Comparison of ENCODE assay signal across 13 cellular contexts in the genomic region with DNA sequence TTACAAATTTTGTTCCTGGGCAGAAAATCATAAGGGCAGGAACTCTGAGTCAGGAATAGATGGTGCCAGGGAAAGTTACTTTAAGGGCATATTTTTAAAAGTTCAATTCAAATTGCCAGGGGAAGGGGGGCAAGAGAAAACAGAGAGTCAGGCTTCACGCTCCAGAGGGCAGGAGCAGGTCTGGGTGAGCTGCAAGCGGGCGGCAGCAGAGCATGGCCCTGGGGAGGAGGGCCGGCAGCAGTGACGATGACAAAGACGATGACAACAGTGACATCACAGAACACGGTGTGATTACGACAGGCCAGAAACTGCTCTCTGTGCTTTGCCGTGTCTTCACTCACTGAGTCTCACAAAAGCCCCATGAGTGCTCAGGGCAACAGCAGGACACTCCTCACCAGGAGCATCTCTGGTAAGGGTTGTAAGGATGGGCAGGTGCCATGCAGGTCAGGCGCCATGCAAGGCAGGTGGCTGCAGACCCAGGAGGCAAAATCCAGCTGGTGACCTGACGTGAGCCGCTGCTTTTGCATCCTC.
DNase-seq lines count a peak whose midpoint lies in the region; ATAC-seq and TF ChIP-seq lines count a peak whose summit lies in the region.
"Had no signal": no experiment of that assay in that cellular context is flagged by ENCODE, and none has a peak within 500 bp of the region (broad histone marks: within the 10 kb centered on the region; RNA-seq: fewer than 3 reads in every experiment).

No MANE protein-coding gene starts in this region.

- H4K20me1 ChIP-seq in BLaER1 (no peaks in the 10 kb centered on the region), OCI-LY3 (ENCODE audit: insufficient read depth, low read length) (no peaks in the 10 kb centered on the region)

- H3K4me2 ChIP-seq in BLaER1 (peak overlapping the region; percentile 31), OCI-LY3 (ENCODE audit: low read length) (peak overlapping the region; percentile 89)

- H3K79me2 ChIP-seq in OCI-LY3 (ENCODE audit: low read length): no peaks in the 10 kb centered on the region

- H3K4me1 ChIP-seq in BLaER1: peaks cover 18% of the 10 kb centered on the region
- peaks cover 49% of the 10 kb centered on the region for H3K4me1 ChIP-seq in OCI-LY3 (ENCODE audit: low read length)
- no peaks in the 10 kb centered on the region for H3K4me1 ChIP-seq in effector memory CD4-positive, alpha-beta T cell (ENCODE audit: control insufficient read depth, insufficient read depth, low read length, poor library complexity, severe bottlenecking)

- H3K9me3 ChIP-seq in BLaER1 (no peaks in the 10 kb centered on the region), OCI-LY3 (ENCODE audit: insufficient read depth, low read length) (no peaks in the 10 kb centered on the region)
- H3K9me3 ChIP-seq in effector memory CD4-positive, alpha-beta T cell (ENCODE audit: control insufficient read depth, low read length): no peaks in the 10 kb centered on the region

- peaks cover 54% of the 10 kb centered on the region for H3K36me3 ChIP-seq in BLaER1
- H3K36me3 ChIP-seq in OCI-LY3 (replicated peaks; ENCODE audit: low read depth, low read length): peaks cover 41% of the 10 kb centered on the region
- no peaks in the 10 kb centered on the region for H3K36me3 ChIP-seq in effector memory CD4-positive, alpha-beta T cell (ENCODE audit: control insufficient read depth, insufficient read depth, low read length)

- TF ChIP-seq CTCF in OCI-LY3 (IDR thresholded peaks at IDR 0.05; ENCODE audit: low read depth, low read length): no peak

- DNase-seq in globus pallidus (ENCODE audit: low spot score) (no peak), DMS153 (lab: John Stamatoyannopoulos, UW) (no peak), nucleus accumbens (lab: John Stamatoyannopoulos, UW) (no peak)
- DNase-seq in effector memory CD4-positive, alpha-beta T cell: no peak
- DNase-seq: AML-193, amygdala, KBM-7 had no signal

- ATAC-seq in GM18909 (IDR thresholded peaks at IDR 0.05; ENCODE audit: poor library complexity, unreplicated experiment) (peak; percentile 52), HG02759 (IDR thresholded peaks at IDR 0.05; ENCODE audit: unreplicated experiment) (peak; percentile 47)

- no peaks in the 10 kb centered on the region for H3K27me3 ChIP-seq in BLaER1
- no peaks in the 10 kb centered on the region for H3K27me3 ChIP-seq in OCI-LY3 (ENCODE audit: low read depth, low read length)
- H3K27me3 ChIP-seq in effector memory CD4-positive, alpha-beta T cell (replicated peaks; ENCODE audit: control insufficient read depth, insufficient read depth, low read length, poor library complexity, severe bottlenecking): no peaks in the 10 kb centered on the region

- no peak overlapping the region; the same call in 1 of the 2 replicates for H3K27ac ChIP-seq in BLaER1
- H3K27ac ChIP-seq in OCI-LY3 (ENCODE audit: low read length): peak overlapping the region; percentile 95
- no peak overlapping the region for H3K27ac ChIP-seq in effector memory CD4-positive, alpha-beta T cell (ENCODE audit: insufficient read depth, low read length, poor library complexity, severe bottlenecking)
- H3K27ac ChIP-seq: skin epidermis had no signal

- H3K9ac ChIP-seq in BLaER1 (no peak overlapping the region), OCI-LY3 (ENCODE audit: low read length) (peak overlapping the region; percentile 79)

- H3K4me3 ChIP-seq in BLaER1 (no peak overlapping the region), OCI-LY3 (ENCODE audit: low read length) (peak overlapping the region; percentile 71)
- no peak overlapping the region for H3K4me3 ChIP-seq in effector memory CD4-positive, alpha-beta T cell (ENCODE audit: insufficient read depth, low read depth, low read length, poor library complexity, severe bottlenecking)
- H3K4me3 ChIP-seq: lung, skin epidermis had no signal

- no peak overlapping the region for H2AFZ ChIP-seq in OCI-LY3 (ENCODE audit: low read depth, low read length)
